In the genomic region with DNA sequence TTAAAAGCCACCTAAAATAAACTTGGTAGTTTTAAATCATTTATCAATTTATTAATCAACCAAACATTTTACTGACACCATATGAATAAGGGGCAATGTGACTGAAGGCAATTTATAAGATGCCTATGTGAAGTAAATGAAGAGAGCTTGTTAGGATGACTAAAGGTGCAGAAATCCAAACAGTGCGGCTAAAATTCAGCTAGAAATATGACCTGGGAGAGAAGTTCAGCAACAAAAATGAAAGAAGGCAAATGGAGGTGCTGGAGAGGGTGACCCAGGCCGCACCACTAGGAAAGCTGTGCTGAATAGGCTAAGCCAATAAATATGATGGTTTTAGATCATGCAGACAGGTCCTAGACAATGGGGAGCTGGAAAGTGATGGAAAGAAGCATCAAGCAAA, we compare ENCODE assay signal across 23 cellular contexts.
"Had no signal": no experiment of that assay in that cellular context is flagged by ENCODE, and none has a peak within 500 bp of the region (broad histone marks: within the 10 kb centered on the region; RNA-seq: fewer than 3 reads in every experiment).

No MANE protein-coding gene starts in this region.

- H3K9me3 ChIP-seq: mucosa of descending colon, ovary, right atrium auricular region, right lobe of liver, tibial nerve, uterus had no signal

- H3K27ac ChIP-seq: left ventricle myocardium inferior, ovary, right atrium auricular region, right lobe of liver, tibial nerve, uterus had no signal

- ATAC-seq: mucosa of descending colon; naive thymus-derived CD4-positive, alpha-beta T cell; natural killer cell treated with Interleukin-12 subunit alpha and Interleukin-12 subunit beta and Interleukin-15 and Interleukin-18, amount 100 ng/mL, for 72 hours; right lobe of liver; stimulated activated memory B cell treated with anti-CD40 and anti-IgM and Interleukin-4, amounts not matched to agents 10 μg/mL and 1 μg/mL and 100 μg/mL, for 72 hours; stimulated activated naive CD8-positive, alpha-beta T cell treated with anti-CD3 and anti-CD28 coated beads, Interleukin-15, amount 100 ng/mL, for 72 hours had no signal

- H3K4me1 ChIP-seq: left ventricle myocardium inferior, right atrium auricular region, right lobe of liver, uterus had no signal

- DNase-seq: hypothalamus; immature natural killer cell; islet precursor cell; left ventricle myocardium inferior; midbrain; mucosa of descending colon; naive thymus-derived CD4-positive, alpha-beta T cell; ovary; right lobe of liver; stimulated activated CD4-positive, alpha-beta T cell treated with anti-CD3 and anti-CD28 coated beads, Interleukin-1b, Interleukin-23, amount 100 ng/mL, for 48 hours; stimulated activated CD4-positive, alpha-beta T cell treated with anti-CD3 and anti-CD28 coated beads, Interleukin-2, amount 100 ng/mL, for 48 hours; stimulated activated CD4-positive, alpha-beta T cell treated with anti-CD3 and anti-CD28 coated beads, Interleukin-4, amount 100 ng/mL, for 4 hours; stimulated activated CD8-positive, alpha-beta memory T cell treated with anti-CD3 and anti-CD28 coated beads, Interleukin-4, amount 100 ng/mL, for 48 hours; stimulated activated naive CD4-positive, alpha-beta T cell treated with Interleukin-2 at 50 U/mL for 16 hours; stimulated activated naive CD8-positive, alpha-beta T cell treated with anti-CD3 and anti-CD28 coated beads, Interleukin-15, amount 100 ng/mL, for 72 hours; substantia nigra; uterus had no signal

- H3K4me2 ChIP-seq: smooth muscle cell had no signal

- H3K4me3 ChIP-seq: left ventricle myocardium inferior, lung, mucosa of descending colon, ovary, right atrium auricular region, right lobe of liver, smooth muscle cell, tibial nerve, uterus had no signal
